In genomic region chr5:175878544-175879438, GRCh38 we compare ENCODE assay signal across 1 cellular context.
TF ChIP-seq lines count a peak whose summit lies in the region.

No MANE protein-coding gene starts in this region.

TF ChIP-seq in HepG2, 621 proteins besides CTCF, POLR2A, EP300 and RAD21 (continued from another document):
- TF ChIP-seq ZBED4 (CRISPR knock-in tag; IDR thresholded peaks at IDR 0.05; ENCODE audit: borderline replicate concordance), result no peak
- no peak for TF ChIP-seq GMEB2 (CRISPR knock-in tag; IDR thresholded peaks at IDR 0.05; ENCODE audit: low read depth)
- no peak for TF ChIP-seq RELA (CRISPR knock-in tag; IDR thresholded peaks at IDR 0.05)
- no peak for TF ChIP-seq ETV5 (CRISPR knock-in tag; IDR thresholded peaks at IDR 0.05; ENCODE audit: borderline replicate concordance)
- TF ChIP-seq TAF15 (IDR thresholded peaks at IDR 0.05; ENCODE audit: low read depth, low read length, poor library complexity, severe bottlenecking), result no peak
- peak; percentile 50 for TF ChIP-seq AGO2 (optimal IDR thresholded peaks at IDR 0.05; ENCODE audit: low read depth, low read length)
- 0 out of 2 replicates have a peak, but pooled peaks have one; percentile 18 for TF ChIP-seq ZBTB33 (CRISPR knock-in tag; IDR thresholded peaks at IDR 0.05)
- TF ChIP-seq ZNF609 (CRISPR knock-in tag; IDR thresholded peaks at IDR 0.05; ENCODE audit: borderline replicate concordance), result no peak
